Comparison of ENCODE assay signal across 22 cellular contexts in the genomic region with DNA sequence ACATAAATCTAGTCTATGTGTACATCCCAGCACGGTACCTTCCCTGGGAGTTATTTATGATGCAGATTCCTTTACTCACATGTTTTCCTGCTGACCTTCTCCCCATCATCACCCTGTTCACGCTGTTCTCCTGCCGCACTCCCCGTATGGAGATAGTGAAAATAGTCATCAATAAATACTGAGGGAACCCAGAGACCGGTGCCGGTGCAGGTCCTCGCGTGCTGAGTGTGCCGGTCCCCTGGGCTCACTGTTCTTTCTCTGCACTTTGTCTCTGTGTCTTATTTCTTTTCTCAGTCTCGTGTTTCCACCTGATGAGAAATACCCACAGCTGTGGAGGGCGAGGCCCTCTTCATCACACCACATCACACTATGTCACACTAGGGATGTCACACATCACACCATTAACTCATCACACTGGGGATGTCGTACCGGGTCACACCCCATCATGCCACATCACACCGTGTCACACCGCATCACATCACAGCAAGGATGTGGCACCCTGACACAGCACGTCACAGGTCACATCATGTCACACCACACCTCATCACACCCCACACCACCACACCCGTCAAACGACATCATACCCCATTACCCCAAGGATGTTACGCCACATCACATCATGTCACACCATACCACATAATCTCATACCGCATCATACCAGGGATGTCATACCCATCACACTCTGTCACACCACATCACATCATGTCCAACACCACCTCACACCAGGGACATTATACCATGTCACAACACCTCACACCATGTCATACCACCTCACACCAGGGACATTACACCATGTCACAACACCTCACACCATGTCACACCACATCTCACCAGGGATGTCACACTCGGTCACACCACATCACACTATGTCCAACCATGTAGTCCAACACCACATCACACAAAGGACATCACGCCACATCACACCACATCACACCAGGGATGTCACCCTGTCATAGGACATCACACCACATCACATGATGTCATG.
A peak's percentile ranks its signal among the peaks of the same experiment; 100 is the strongest.
DNase-seq lines count a peak whose midpoint lies in the region; ATAC-seq and TF ChIP-seq lines count a peak whose summit lies in the region.
"Had no signal": no experiment of that assay in that cellular context is flagged by ENCODE, and none has a peak within 500 bp of the region (broad histone marks: within the 10 kb centered on the region; RNA-seq: fewer than 3 reads in every experiment).

No MANE protein-coding gene starts in this region.

- no peaks in the 10 kb centered on the region for H3K36me3 ChIP-seq in BLaER1 treated with 17β-estradiol and CSF1 and Interleukin-3, amounts not matched to agents 10 nM and 100 nM
- H3K36me3 ChIP-seq in HEK293 (ENCODE audit: control insufficient read depth in 2 of 2, insufficient read depth in 1 of 2, low read length in 2 of 2): no peaks in the 10 kb centered on the region
- H3K36me3 ChIP-seq: left lung had no signal

- H4K20me1 ChIP-seq in BLaER1 treated with 17β-estradiol and CSF1 and Interleukin-3, amounts not matched to agents 10 nM and 100 nM: no peaks in the 10 kb centered on the region

- POLR2A ChIA-PET in HEK293 (lab: Yijun Ruan, JAX): no interaction called here

- no peaks in the 10 kb centered on the region for H3K27me3 Mint-ChIP-seq in progenitor cell of endocrine pancreas

- TF ChIP-seq CTCF in HEK293 (tag by site-specific recombination; IDR thresholded peaks at IDR 0.05) (no peak), progenitor cell of endocrine pancreas (IDR thresholded peaks at IDR 0.05; ENCODE audit: unreplicated experiment) (no peak)

- peaks cover 0 to 5% (median 0%) of the 10 kb centered on the region in 11 experiments; a peak in 2 of 22 replicates for H3K9me3 ChIP-seq in BLaER1 treated with 17β-estradiol and CSF1 and Interleukin-3, amounts not matched to agents 10 nM and 100 nM (replicated peaks in 1 of 11)
- H3K9me3 ChIP-seq in HEK293 (ENCODE audit: control insufficient read depth, insufficient read depth, low read depth, low read length): no peaks in the 10 kb centered on the region
- peaks cover 28% of the 10 kb centered on the region for H3K9me3 ChIP-seq in iPS-18c (ENCODE audit: control insufficient read depth, insufficient read depth, low read length)
- H3K9me3 ChIP-seq: left lung had no signal

- no peak overlapping the region for H3K4me3 Mint-ChIP-seq in progenitor cell of endocrine pancreas (ENCODE audit: low read depth)
- H3K4me3 Mint-ChIP-seq: activated naive CD4-positive, alpha-beta T cell treated with anti-CD3 and anti-CD28 coated beads, Interleukin-2, amount 10 ng/mL, durations not matched to agents 7 days and 5 days; neural crest cell had no signal

- H3K27ac ChIP-seq in BLaER1 treated with 17β-estradiol and CSF1 and Interleukin-3, amounts not matched to agents 10 nM and 100 nM: no peak overlapping the region
- no peak overlapping the region for H3K27ac ChIP-seq in HEK293 (ENCODE audit: extremely low read depth, low read depth, low read length)
- H3K27ac ChIP-seq: left lung had no signal

- H3K36me3 Mint-ChIP-seq in progenitor cell of endocrine pancreas (ENCODE audit: insufficient read depth): peaks cover 5% of the 10 kb centered on the region
- H3K36me3 Mint-ChIP-seq: activated naive CD4-positive, alpha-beta T cell treated with anti-CD3 and anti-CD28 coated beads, Interleukin-2, amount 10 ng/mL, durations not matched to agents 7 days and 5 days had no signal

- H3K9ac ChIP-seq in BLaER1 treated with 17β-estradiol and CSF1 and Interleukin-3, amounts not matched to agents 10 nM and 100 nM: no peak overlapping the region

- peaks cover 0 to 14% (median 11%) of the 10 kb centered on the region in 10 experiments; a peak in 11 of 20 replicates for H3K4me1 ChIP-seq in BLaER1 treated with 17β-estradiol and CSF1 and Interleukin-3, amounts not matched to agents 10 nM and 100 nM
- H3K4me1 ChIP-seq in HEK293 (ENCODE audit: control insufficient read depth, insufficient read depth, low read length): no peaks in the 10 kb centered on the region
- H3K4me1 ChIP-seq: left lung had no signal

- no peak overlapping the region for H3K4me3 ChIP-seq in BLaER1 treated with 17β-estradiol and CSF1 and Interleukin-3, amounts not matched to agents 10 nM and 100 nM
- H3K4me3 ChIP-seq in HEK293 (ENCODE audit: low read depth, low read length) (no peak overlapping the region), iPS-18c (ENCODE audit: insufficient read depth, low read depth, low read length) (peak overlapping the region; percentile 2; the same call in 1 of the 2 replicates)
- H3K4me3 ChIP-seq: left lung had no signal

- H3K27me3 ChIP-seq in BLaER1 treated with 17β-estradiol and CSF1 and Interleukin-3, amounts not matched to agents 10 nM and 100 nM: no peaks in the 10 kb centered on the region
- H3K27me3 ChIP-seq: left lung had no signal

- CTCF ChIA-PET in HEK293 (lab: Yijun Ruan, JAX): no interaction called here

- H3K9me3 Mint-ChIP-seq in progenitor cell of endocrine pancreas (ENCODE audit: low read depth): peaks cover 37% of the 10 kb centered on the region
- H3K9me3 Mint-ChIP-seq: activated naive CD4-positive, alpha-beta T cell treated with anti-CD3 and anti-CD28 coated beads, Interleukin-2, amount 10 ng/mL, durations not matched to agents 7 days and 5 days had no signal

- H3K4me2 ChIP-seq in BLaER1 treated with 17β-estradiol and CSF1 and Interleukin-3, amounts not matched to agents 10 nM and 100 nM: peak overlapping the region in 7 of 11 experiments; percentile 4 to 51 (median 24); a peak in 10 of 22 replicates

- ATAC-seq in HG03097 (IDR thresholded peaks at IDR 0.05; ENCODE audit: low FRiP score, unreplicated experiment): no peak
- ATAC-seq: left lung had no signal

- H3K27ac Mint-ChIP-seq in progenitor cell of endocrine pancreas: peak overlapping the region; percentile 10
- H3K27ac Mint-ChIP-seq: activated naive CD4-positive, alpha-beta T cell treated with anti-CD3 and anti-CD28 coated beads, Interleukin-2, amount 10 ng/mL, durations not matched to agents 7 days and 5 days had no signal

- H3K4me1 Mint-ChIP-seq in progenitor cell of endocrine pancreas (ENCODE audit: low read depth): no peaks in the 10 kb centered on the region
- H3K4me1 Mint-ChIP-seq: activated naive CD4-positive, alpha-beta T cell treated with anti-CD3 and anti-CD28 coated beads, Interleukin-2, amount 10 ng/mL, durations not matched to agents 7 days and 5 days; neural crest cell had no signal

- DNase-seq in progenitor cell of endocrine pancreas (ENCODE audit: low spot score, unreplicated experiment): no peak
- no peak for DNase-seq in NCI-H2227 (lab: John Stamatoyannopoulos, UW; ENCODE audit: unreplicated experiment)
- DNase-seq in NCI-H510A treated with DMSO at 0.1 percent for 48 hours (lab: John Stamatoyannopoulos, UW): no peak
- DNase-seq in occipital lobe (lab: John Stamatoyannopoulos, UW): no peak
- DNase-seq: activated CD4-positive, CD25-positive, alpha-beta regulatory T cell treated with anti-CD3 and anti-CD28 coated beads, Interleukin-2, amount 50 U/mL, for 72 hours; activated naive CD4-positive, alpha-beta T cell treated with anti-CD3 and anti-CD28 coated beads, Interleukin-2, amount 10 ng/mL, durations not matched to agents 7 days and 5 days; activated T-cell treated with anti-CD3 and anti-CD28 coated beads, Interleukin-2, amount 50 U/mL, for 48 hours; anterior cingulate cortex; cerebellar nuclear complex; GOT3; KBM-7; midbrain; NCI-H2171; NCI-H526 treated with DMSO at 0.1 percent for 48 hours; retina; SW 1271 had no signal

TF ChIP-seq in HEK293, 187 proteins besides CTCF, POLR2A, EP300 and RAD21 (continues in another document):
- TF ChIP-seq ZNF549 (tag by site-specific recombination; IDR thresholded peaks at IDR 0.05) (no peak), ZNF169 (tag by site-specific recombination; IDR thresholded peaks at IDR 0.05) (0 out of 2 replicates have a peak, but pooled peaks have one; percentile 64), ZNF621 (tag by site-specific recombination; IDR thresholded peaks at IDR 0.05) (no peak), ZNF544 (tag by site-specific recombination; IDR thresholded peaks at IDR 0.05) (no peak), ZNF600 (tag by site-specific recombination; IDR thresholded peaks at IDR 0.05) (peak; percentile 70), ZNF747 (tag by site-specific recombination; IDR thresholded peaks at IDR 0.05) (no peak), SALL2 (tag by site-specific recombination; IDR thresholded peaks at IDR 0.05; ENCODE audit: borderline replicate concordance) (peak; percentile 62; the same call in 1 of the 2 replicates), ZNF311 (tag by site-specific recombination; IDR thresholded peaks at IDR 0.05; ENCODE audit: borderline replicate concordance) (0 out of 2 replicates have a peak, but pooled peaks have one; percentile 45), MZF1 (tag by site-specific recombination; IDR thresholded peaks at IDR 0.05; ENCODE audit: borderline replicate concordance) (no peak), ZNF133 (tag by site-specific recombination; IDR thresholded peaks at IDR 0.05) (no peak), ZNF768 (tag by site-specific recombination; IDR thresholded peaks at IDR 0.05) (no peak)
- TF ChIP-seq, protein P1, sequence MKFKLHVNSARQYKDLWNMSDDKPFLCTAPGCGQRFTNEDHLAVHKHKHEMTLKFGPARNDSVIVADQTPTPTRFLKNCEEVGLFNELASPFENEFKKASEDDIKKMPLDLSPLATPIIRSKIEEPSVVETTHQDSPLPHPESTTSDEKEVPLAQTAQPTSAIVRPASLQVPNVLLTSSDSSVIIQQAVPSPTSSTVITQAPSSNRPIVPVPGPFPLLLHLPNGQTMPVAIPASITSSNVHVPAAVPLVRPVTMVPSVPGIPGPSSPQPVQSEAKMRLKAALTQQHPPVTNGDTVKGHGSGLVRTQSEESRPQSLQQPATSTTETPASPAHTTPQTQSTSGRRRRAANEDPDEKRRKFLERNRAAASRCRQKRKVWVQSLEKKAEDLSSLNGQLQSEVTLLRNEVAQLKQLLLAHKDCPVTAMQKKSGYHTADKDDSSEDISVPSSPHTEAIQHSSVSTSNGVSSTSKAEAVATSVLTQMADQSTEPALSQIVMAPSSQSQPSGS (tag by site-specific recombination; IDR thresholded peaks at IDR 0.05; ENCODE audit: low read depth): peak; percentile 69; the same call in 1 of the 2 replicates
